1 cellular context compared by ENCODE assay signal in genomic region chr19:47541507-47541906, GRCh38.
TF ChIP-seq lines count a peak whose summit lies in the region.

No MANE protein-coding gene starts in this region.

TF ChIP-seq in IMR-90, 13 proteins besides CTCF, POLR2A, EP300 and RAD21 (continued from another document):
- TF ChIP-seq MXI1 (IDR thresholded peaks at IDR 0.05; ENCODE audit: borderline replicate concordance, low read depth, low read length) (no peak), FOS (IDR thresholded peaks at IDR 0.05; ENCODE audit: low read depth, low read length) (no peak), RFX5 (IDR thresholded peaks at IDR 0.05; ENCODE audit: low read depth, low read length) (no peak), ELK1 (IDR thresholded peaks at IDR 0.05; ENCODE audit: borderline replicate concordance, low read depth, low read length) (no peak), BHLHE40 (IDR thresholded peaks at IDR 0.05; ENCODE audit: low read depth, low read length) (no peak), CEBPB (IDR thresholded peaks at IDR 0.05; ENCODE audit: low read depth, low read length) (no peak), CHD1 (IDR thresholded peaks at IDR 0.05; ENCODE audit: low read depth, low read length) (no peak), MAZ (IDR thresholded peaks at IDR 0.05; ENCODE audit: borderline replicate concordance, low read depth, low read length) (no peak), USF2 (IDR thresholded peaks at IDR 0.05; ENCODE audit: low read depth, low read length) (no peak), RCOR1 (IDR thresholded peaks at IDR 0.05; ENCODE audit: insufficient replicate concordance, low read length) (no peak)
